Comparison of ENCODE assay signal across 9 cellular contexts in genomic region chr20:50691585-50692552, GRCh38. TPM values are rescaled to one million over a fixed set of nuclear protein-coding genes. Genes with fewer than 3 reads are reported as not detected.
A peak's percentile ranks its signal among the peaks of the same experiment; 100 is the strongest.
DNase-seq lines count a peak whose midpoint lies in the region; ATAC-seq and TF ChIP-seq lines count a peak whose summit lies in the region.
"Had no signal": no experiment of that assay in that cellular context is flagged by ENCODE, and none has a peak within 500 bp of the region (broad histone marks: within the 10 kb centered on the region; RNA-seq: fewer than 3 reads in every experiment).

No MANE protein-coding gene starts in this region.

- peaks cover 35% of the 10 kb centered on the region for H3K27me3 Mint-ChIP-seq in activated CD4-positive, alpha-beta memory T cell treated with anti-CD3 and anti-CD28 coated beads for 36 hours

- intact Hi-C loops in heart left ventricle (cut with DNase I) (no loop called here), ovary (cut with DNase I) (no loop called here)
- intact Hi-C loops in activated CD4-positive, alpha-beta memory T cell treated with anti-CD3 and anti-CD28 coated beads for 36 hours (cut with micrococcal nuclease) = no loop called here

- POLR2A ChIA-PET in activated CD4-positive, alpha-beta memory T cell treated with anti-CD3 and anti-CD28 coated beads for 36 hours (lab: Charles Lee) = no interaction called here

- H3K4me3 Mint-ChIP-seq in activated CD4-positive, alpha-beta memory T cell treated with anti-CD3 and anti-CD28 coated beads for 36 hours = no peak overlapping the region

- H3K27me3 ChIP-seq in BLaER1 (0 out of 2 replicates have a peak, but pooled peaks cover 4% of the 10 kb centered on the region), heart left ventricle (peaks cover 0 to 41% (median 6%) of the 10 kb centered on the region in 9 donors), ovary (no peaks in the 10 kb centered on the region)

- peak in 3 of 4 donors; percentile 10 to 36 (median 27) for ATAC-seq in heart left ventricle
- ATAC-seq in GM19351 (IDR thresholded peaks at IDR 0.05; ENCODE audit: unreplicated experiment) = no peak

- H3K36me3 Mint-ChIP-seq in activated CD4-positive, alpha-beta memory T cell treated with anti-CD3 and anti-CD28 coated beads for 36 hours = no peaks in the 10 kb centered on the region

- H3K36me3 ChIP-seq in BLaER1 = no peaks in the 10 kb centered on the region
- H3K36me3 ChIP-seq in heart left ventricle = no peaks in the 10 kb centered on the region
- no peaks in the 10 kb centered on the region for H3K36me3 ChIP-seq in ovary

- no peaks in the 10 kb centered on the region for H4K20me1 ChIP-seq in BLaER1

- CTCF ChIA-PET in activated CD4-positive, alpha-beta memory T cell treated with anti-CD3 and anti-CD28 coated beads for 36 hours (lab: Charles Lee) = interaction anchor here (0.8 to 3.0 kb wide), 2 partner anchors 56 to 58 kb away, joined by 3 to 18 read pairs; no protein-coding TSS in a partner anchor

- H3K27ac ChIP-seq in BLaER1 (no peak overlapping the region), heart left ventricle (peak overlapping the region in 11 of 12 donors; percentile 24 to 76 (median 69)), ovary (peak overlapping the region; percentile 48 to 72)

- H3K9ac ChIP-seq in BLaER1 = no peak overlapping the region

- H3K4me3 ChIP-seq in BLaER1 (no peak overlapping the region), WI38 (ENCODE audit: low read depth, low read length) (peak overlapping the region; percentile 66), heart left ventricle (peak overlapping the region; percentile 29 to 63 (median 52)), ovary (peak overlapping the region; percentile 41)

- H3K9me3 ChIP-seq in BLaER1 = no peaks in the 10 kb centered on the region
- no peaks in the 10 kb centered on the region for H3K9me3 ChIP-seq in heart left ventricle
- H3K9me3 ChIP-seq in ovary = no peaks in the 10 kb centered on the region

- peak overlapping the region; percentile 76 for H3K4me2 ChIP-seq in BLaER1

- TF ChIP-seq EP300 in ovary (IDR thresholded peaks at IDR 0.05) = no peak

- TF ChIP-seq POLR2A in heart left ventricle (IDR thresholded peaks at IDR 0.05) (no peak), ovary (IDR thresholded peaks at IDR 0.05) (no peak)

- H3K4me1 ChIP-seq in BLaER1 = peaks cover 41% of the 10 kb centered on the region
- peaks cover 0 to 29% (median 12%) of the 10 kb centered on the region in 12 donors for H3K4me1 ChIP-seq in heart left ventricle
- no peaks in the 10 kb centered on the region for H3K4me1 ChIP-seq in ovary (ENCODE audit: insufficient read depth)

- DNase-seq in heart left ventricle = peak in 1 of 5 donors; percentile 48
- no peak for DNase-seq in ovary
- no peak for DNase-seq in HPDE6-E6E7 (ENCODE audit: extremely low spot score)
- no peak for DNase-seq in COR-L47 (lab: John Stamatoyannopoulos, UW)
- no peak for DNase-seq in activated CD4-positive, alpha-beta memory T cell treated with anti-CD3 and anti-CD28 coated beads for 36 hours

- no peak overlapping the region for H3K27ac Mint-ChIP-seq in activated CD4-positive, alpha-beta memory T cell treated with anti-CD3 and anti-CD28 coated beads for 36 hours

- 41 to 48% (median 46%) methylated on average over 20 to 22 of the region's 22 CpGs for WGBS in heart left ventricle, 4 donors
- 47 to 52% (median 48%) methylated on average over 22 of the region's 22 CpGs for WGBS in ovary, 3 donors

- no peaks in the 10 kb centered on the region for H3K9me3 Mint-ChIP-seq in activated CD4-positive, alpha-beta memory T cell treated with anti-CD3 and anti-CD28 coated beads for 36 hours

- TF ChIP-seq CTCF in WI38 (IDR thresholded peaks at IDR 0.05; ENCODE audit: low read depth, low read length) (no peak), heart left ventricle (IDR thresholded peaks at IDR 0.05) (no peak), ovary (IDR thresholded peaks at IDR 0.05) (no peak)

- peaks cover 9% of the 10 kb centered on the region for H3K4me1 Mint-ChIP-seq in activated CD4-positive, alpha-beta memory T cell treated with anti-CD3 and anti-CD28 coated beads for 36 hours (ENCODE audit: low read depth)

RNA-seq across cellular contexts. Expression of gene RIPOR3, which starts 0.5 kb away (rescaled TPM):
- total RNA-seq in heart left ventricle (10 to 100 TPM in 2 of 9 donors, 1 to 10 TPM in 7; 2.4 to 10.4 (median 4.9) TPM), ovary (10 to 100 TPM in 2 of 7 donors, 1 to 10 TPM in 5; 1.3 to 22.7 (median 8.0) TPM)
- polyA plus RNA-seq in heart left ventricle (10 to 100 TPM in 1 of 2 donors, 1 to 10 TPM in 1; 3.0 to 20.7 TPM), ovary (1 to 10 TPM; 1.7 to 9.6 TPM)
- not detected for total RNA-seq in activated CD4-positive, alpha-beta memory T cell treated with anti-CD3 and anti-CD28 coated beads for 36 hours
- total RNA-seq: T-helper 1 cell treated with Interleukin-12 subunit alpha and Interleukin-12 subunit beta and Interleukin-4 antibody, amounts not matched to agents 30 ng/mL and 1 ng/mL, for 36 hours had no signal

RNA-seq across cellular contexts. Expression of gene PARD6B, which starts 39.5 kb away (rescaled TPM):
- total RNA-seq in heart left ventricle (10 to 100 TPM in 1 of 9 donors, 1 to 10 TPM in 8; 2.7 to 12.2 (median 5.1) TPM), ovary (10 to 100 TPM in 2 of 7 donors, 1 to 10 TPM in 5; 4.5 to 14.4 (median 8.5) TPM)
- polyA plus RNA-seq in heart left ventricle (1 to 10 TPM; 1.3 to 2.4 TPM), ovary (1 to 10 TPM in 1 of 2 donors, under 1 TPM in 1; 0.91 to 1.0 TPM)
- total RNA-seq in activated CD4-positive, alpha-beta memory T cell treated with anti-CD3 and anti-CD28 coated beads for 36 hours = 1 to 10 TPM; 6.3 to 8.2 TPM
